Comparison of ENCODE assay signal across 8 cellular contexts in genomic region chr5:87268126-87268969, GRCh38. TPM values are rescaled to one million over a fixed set of nuclear protein-coding genes. Genes with fewer than 3 reads are reported as not detected.
DNase-seq lines count a peak whose midpoint lies in the region; TF ChIP-seq lines count a peak whose summit lies in the region.

No MANE protein-coding gene starts in this region.

- no peak for TF ChIP-seq CTCF in HFFc6 (IDR thresholded peaks at IDR 0.05)

- no peaks in the 10 kb centered on the region for H3K27me3 ChIP-seq in layer of hippocampus (ENCODE audit: control insufficient read depth, insufficient read depth, low read length)

- H3K27ac ChIP-seq in cingulate gyrus (ENCODE audit: low read depth, low read length) = peak overlapping the region; percentile 93
- peak overlapping the region; percentile 93 for H3K27ac ChIP-seq in layer of hippocampus (ENCODE audit: low read depth, low read length)

- peaks cover 17% of the 10 kb centered on the region for H3K36me3 Mint-ChIP-seq in HFFc6 (ENCODE audit: low read depth)

- no peaks in the 10 kb centered on the region for H3K9me3 Mint-ChIP-seq in HFFc6

- H3K4me1 Mint-ChIP-seq in HFFc6 (ENCODE audit: low read depth) = peaks cover 36% of the 10 kb centered on the region

- H3K27me3 Mint-ChIP-seq in HFFc6 (ENCODE audit: insufficient read depth) = peaks cover 3% of the 10 kb centered on the region

- H3K4me3 Mint-ChIP-seq in HFFc6 = peak overlapping the region; percentile 94

- DNase-seq in NCI-H1417 (lab: John Stamatoyannopoulos, UW) = peak; percentile 68 to 88 (median 85)
- no peak for DNase-seq in NCI-H1417 treated with DMSO at 0.1 percent for 48 hours (lab: John Stamatoyannopoulos, UW)
- DNase-seq in HFFc6 = peak; percentile 69
- DNase-seq in NCI-H1092 treated with DMSO at 0.1 percent for 48 hours (lab: John Stamatoyannopoulos, UW) = peak; percentile 77
- DNase-seq in activated CD4-positive, alpha-beta T cell treated with anti-CD3 and anti-CD28 coated beads for 4 hours = peak; percentile 68 to 76
- DNase-seq in stimulated activated CD4-positive, alpha-beta T cell treated with anti-CD3 and anti-CD28 coated beads, Interleukin-1b, Interleukin-23, amount 100 ng/mL, for 1 hour (ENCODE audit: low read depth in 2 of 2) = peak; percentile 21 to 47

- H3K27ac Mint-ChIP-seq in HFFc6 = peak overlapping the region; percentile 99

RNA-seq across cellular contexts. Expression of gene RASA1, which starts 0.7 kb away (rescaled TPM):
- total RNA-seq in HFFc6 (2021; fragmentation: NEBNext Ultra II Directional; extraction: Animal tissue kit (Norgen Biotek cat#: 25700)) = 10 to 100 TPM; 61.6 to 89.8 (median 64.9) TPM
